In the genomic region with DNA sequence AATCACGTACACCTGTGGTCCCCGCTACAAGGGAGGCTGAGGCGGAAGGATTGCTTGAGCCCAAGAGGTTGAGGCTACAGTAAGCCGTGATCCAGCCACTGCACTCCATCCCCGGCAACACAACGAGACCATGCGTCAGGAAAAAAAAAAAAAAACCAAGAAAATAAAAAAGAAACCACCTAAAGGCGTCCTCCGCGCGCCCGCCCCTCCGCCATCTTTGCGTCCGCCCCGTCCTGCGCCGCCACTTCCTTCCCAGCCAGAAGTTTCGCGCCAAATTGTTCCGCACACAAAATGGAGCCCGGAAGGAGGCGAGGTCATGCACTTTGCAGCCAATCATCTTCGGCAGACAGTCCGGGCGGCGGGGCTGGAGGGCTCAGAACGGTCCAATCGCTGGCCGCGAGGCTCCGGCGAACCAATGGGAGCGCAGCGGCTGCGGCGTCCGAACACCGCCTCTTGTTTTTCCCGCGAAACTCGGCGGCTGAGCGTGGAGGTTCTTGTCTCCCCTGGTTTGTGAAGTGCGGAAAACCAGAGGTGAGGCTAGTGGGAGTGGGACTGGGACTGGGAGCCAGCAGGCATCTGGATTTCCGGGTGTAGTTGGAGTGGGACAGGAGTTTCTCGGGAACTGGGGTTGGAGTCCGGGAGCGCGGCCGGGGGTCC, we compare ENCODE assay signal across 8 cellular contexts. TPM values are rescaled to one million over a fixed set of nuclear protein-coding genes. Genes with fewer than 3 reads are reported as not detected.
DNase-seq lines count a peak whose midpoint lies in the region; ATAC-seq, FAIRE-seq and TF ChIP-seq lines count a peak whose summit lies in the region.

Gene MCM5 (plus strand): TSS at position 463 of the 657 bp plus-strand sequence. CDS start 299 bp downstream, outside the sequence.

- H3K36me3 Mint-ChIP-seq in activated T-cell treated with anti-CD3 and anti-CD28 coated beads, Interleukin-2, amount 50 U/mL, for 72 hours (ENCODE audit: insufficient read depth in 2 of 2) = peaks cover 15 to 32% of the 10 kb centered on the region in 2 donors

- peak; percentile 87 for FAIRE-seq in RCC 7860 (lab: Jason Lieb, UNC)

- peak within 1 kb of the TSS; percentile 99 for H3K27ac Mint-ChIP-seq in activated T-cell treated with anti-CD3 and anti-CD28 coated beads, Interleukin-2, amount 50 U/mL, for 72 hours

- H3K9me3 Mint-ChIP-seq in activated T-cell treated with anti-CD3 and anti-CD28 coated beads, Interleukin-2, amount 50 U/mL, for 72 hours = no peaks in the 10 kb centered on the region

- peaks cover 5% of the 10 kb centered on the region; the same call in 1 of the 2 replicates for H3K36me3 ChIP-seq in KMS-11 (ENCODE audit: insufficient read depth)
- peaks cover 0 to 20% (median 0%) of the 10 kb centered on the region in 3 donors for H3K36me3 ChIP-seq in esophagus squamous epithelium

- peak within 1 kb of the TSS; percentile 78 for H2AFZ ChIP-seq in KMS-11 (ENCODE audit: low read depth)

- ATAC-seq in GM21723 (IDR thresholded peaks at IDR 0.05; ENCODE audit: unreplicated experiment) = peak; percentile 90
- ATAC-seq in activated T-cell treated with anti-CD3 and anti-CD28 coated beads, Interleukin-2, amount 50 U/mL, for 72 hours (replicated peaks in 1 of 2) = peak; percentile 99

- H3K9me3 ChIP-seq in esophagus squamous epithelium = no peaks in the 10 kb centered on the region

- H3K9ac ChIP-seq in KMS-11 = peak within 1 kb of the TSS; percentile 99

- H3K4me1 Mint-ChIP-seq in activated T-cell treated with anti-CD3 and anti-CD28 coated beads, Interleukin-2, amount 50 U/mL, for 72 hours (ENCODE audit: low read depth) = peaks cover 27% of the 10 kb centered on the region

- H3K27me3 ChIP-seq in KMS-11 (ENCODE audit: insufficient read depth, low read depth) (no peaks in the 10 kb centered on the region), esophagus squamous epithelium (no peaks in the 10 kb centered on the region)

- H3K4me3 Mint-ChIP-seq in activated T-cell treated with anti-CD3 and anti-CD28 coated beads, Interleukin-2, amount 50 U/mL, for 72 hours = peak within 1 kb of the TSS; percentile 99 to 100

- H3K4me3 ChIP-seq in KMS-11 (IDR thresholded peaks at IDR 0.05; ENCODE audit: insufficient read depth, low read depth, low read length) = peak within 1 kb of the TSS; percentile 38
- H3K4me3 ChIP-seq in esophagus squamous epithelium = peak within 1 kb of the TSS; percentile 67 to 96 (median 92)

- TF ChIP-seq POLR2A in esophagus squamous epithelium (IDR thresholded peaks at IDR 0.05) = peak in 2 of 4 donors; percentile 12 to 34

- 1 to 4% methylated on average over 24 to 49 of the region's 51 CpGs for WGBS in esophagus squamous epithelium, 2 donors

- TF ChIP-seq CTCF in KMS-11 (conservative IDR thresholded peaks at IDR 0.05; ENCODE audit: low read depth, low read length) (no peak), esophagus squamous epithelium (IDR thresholded peaks at IDR 0.05) (no peak)

- H3K27ac ChIP-seq in KMS-11 (peak within 1 kb of the TSS; percentile 82), esophagus squamous epithelium (peak within 1 kb of the TSS; percentile 71 to 85 (median 78))

- intact Hi-C loops in esophagus squamous epithelium (cut with DNase I) = no loop called here

- H3K4me1 ChIP-seq in KMS-11 (ENCODE audit: low read depth, poor library complexity, severe bottlenecking) = peaks cover 22% of the 10 kb centered on the region
- peaks cover 13 to 38% (median 14%) of the 10 kb centered on the region in 3 donors for H3K4me1 ChIP-seq in esophagus squamous epithelium

- no peaks in the 10 kb centered on the region for H3K27me3 Mint-ChIP-seq in activated T-cell treated with anti-CD3 and anti-CD28 coated beads, Interleukin-2, amount 50 U/mL, for 72 hours (ENCODE audit: low read depth)

- DNase-seq in DMS53 (lab: John Stamatoyannopoulos, UW) = peak; percentile 93
- DNase-seq in RCC 7860 (ENCODE audit: low spot score) = peak; percentile 92
- DNase-seq in activated T-cell treated with anti-CD3 and anti-CD28 coated beads, Interleukin-2, amount 50 U/mL, for 72 hours = peak; percentile 97 to 98
- DNase-seq in esophagus squamous epithelium (lab: John Stamatoyannopoulos, UW) = peak; percentile 91
- peak; percentile 98 for DNase-seq in myocyte (ENCODE audit: low read depth)
- DNase-seq in stimulated activated CD8-positive, alpha-beta memory T cell treated with anti-CD3 and anti-CD28 coated beads, Interleukin-7, amount 100 ng/mL, for 48 hours (ENCODE audit: extremely low read depth in 1 of 2, low read depth in 1 of 2) = peak; percentile 93 to 97

- peaks cover 23% of the 10 kb centered on the region; the same call in 1 of the 2 replicates for H3K79me2 ChIP-seq in KMS-11 (ENCODE audit: insufficient read depth, low read depth)

- H4K20me1 ChIP-seq in KMS-11 (ENCODE audit: insufficient read depth) = no peaks in the 10 kb centered on the region

- H3K4me2 ChIP-seq in KMS-11 = peak within 1 kb of the TSS; percentile 76

RNA-seq across cellular contexts. Expression of gene MCM5, which starts in this region (rescaled TPM):
- 100 to 1,000 TPM; 290 to 370 TPM for total RNA-seq in activated T-cell treated with anti-CD3 and anti-CD28 coated beads, Interleukin-2, amount 50 U/mL, for 72 hours
- total RNA-seq in esophagus squamous epithelium = 10 to 100 TPM; 23.1 to 48.1 (median 34.6) TPM
- 5.4 and 12.1 TPM in 2 replicates for total RNA-seq in myocyte
- polyA plus RNA-seq in myocyte (2012) = 5.0 TPM

Comparison
In these comparisons a context has a peak if more than half of its experiments do, and no peak if none do; other contexts are left out.
1. Peak in every context shown above with its lines: DNase-seq, ATAC-seq, H3K4me3 ChIP-seq and H3K27ac ChIP-seq.
2. RNA of gene MCM5 (total RNA-seq): 290 to 370 TPM in activated T-cell treated with anti-CD3 and anti-CD28 coated beads, Interleukin-2, amount 50 U/mL, for 72 hours; 23.1 to 48.1 TPM in esophagus squamous epithelium and 5.4 to 12.1 TPM in myocyte; every median in the first group is over 4 times any median in the second.